28 cellular contexts compared by ENCODE assay signal in genomic region chr3:153063337-153063736, GRCh38.
"Had no signal": no experiment of that assay in that cellular context is flagged by ENCODE, and none has a peak within 500 bp of the region (broad histone marks: within the 10 kb centered on the region; RNA-seq: fewer than 3 reads in every experiment).

No MANE protein-coding gene starts in this region.

- ATAC-seq: natural killer cell; psoas muscle; right cardiac atrium; stimulated activated effector memory CD8-positive, alpha-beta T cell treated with anti-CD3 and anti-CD28 coated beads, Interleukin-12 subunit alpha, Interleukin-12 subunit beta, amount 100 ng/mL, for 72 hours; stimulated activated naive B cell treated with anti-CD40 and anti-IgM and Interleukin-4, amounts not matched to agents 10 μg/mL and 1 μg/mL and 100 μg/mL, for 72 hours had no signal

- H3K9me3 Mint-ChIP-seq: natural killer cell; nephron; neural progenitor cell; stimulated activated effector memory CD8-positive, alpha-beta T cell treated with anti-CD3 and anti-CD28 coated beads, Interleukin-12 subunit alpha, Interleukin-12 subunit beta, amount 100 ng/mL, for 72 hours; stimulated activated naive B cell treated with anti-CD40 and anti-IgM and Interleukin-4, amounts not matched to agents 10 μg/mL and 1 μg/mL and 100 μg/mL, for 72 hours; stimulated activated naive CD8-positive, alpha-beta T cell treated with anti-CD3 and anti-CD28 coated beads, Interleukin-15, Interleukin-2, amounts not matched to agents 100 ng/mL and 50 ng/mL, for 24 hours had no signal

- H3K27me3 ChIP-seq: neural progenitor cell, ovary, sigmoid colon, stomach, thyroid gland, tibial nerve, upper lobe of left lung, vagina had no signal

- H3K4me1 ChIP-seq: neural progenitor cell, parathyroid adenoma, psoas muscle, stomach, thyroid gland, tibial nerve, vagina had no signal

- H3K4me3 Mint-ChIP-seq: natural killer cell; nephron; neural progenitor cell; stimulated activated effector memory CD8-positive, alpha-beta T cell treated with anti-CD3 and anti-CD28 coated beads, Interleukin-12 subunit alpha, Interleukin-12 subunit beta, amount 100 ng/mL, for 72 hours; stimulated activated naive B cell treated with anti-CD40 and anti-IgM and Interleukin-4, amounts not matched to agents 10 μg/mL and 1 μg/mL and 100 μg/mL, for 72 hours; stimulated activated naive CD8-positive, alpha-beta T cell treated with anti-CD3 and anti-CD28 coated beads, Interleukin-15, Interleukin-2, amounts not matched to agents 100 ng/mL and 50 ng/mL, for 24 hours had no signal

- H3K4me3 ChIP-seq: neural progenitor cell, ovary, psoas muscle, sigmoid colon, stomach, thoracic aorta, thyroid gland, tibial nerve, upper lobe of left lung, vagina had no signal

- H3K27ac Mint-ChIP-seq: natural killer cell; nephron; neural progenitor cell; progenitor cell of endocrine pancreas; stimulated activated effector memory CD8-positive, alpha-beta T cell treated with anti-CD3 and anti-CD28 coated beads, Interleukin-12 subunit alpha, Interleukin-12 subunit beta, amount 100 ng/mL, for 72 hours; stimulated activated naive B cell treated with anti-CD40 and anti-IgM and Interleukin-4, amounts not matched to agents 10 μg/mL and 1 μg/mL and 100 μg/mL, for 72 hours; stimulated activated naive CD8-positive, alpha-beta T cell treated with anti-CD3 and anti-CD28 coated beads, Interleukin-15, Interleukin-2, amounts not matched to agents 100 ng/mL and 50 ng/mL, for 24 hours had no signal

- H3K4me1 Mint-ChIP-seq: natural killer cell; nephron; neural progenitor cell; stimulated activated effector memory CD8-positive, alpha-beta T cell treated with anti-CD3 and anti-CD28 coated beads, Interleukin-12 subunit alpha, Interleukin-12 subunit beta, amount 100 ng/mL, for 72 hours had no signal

- H3K79me2 ChIP-seq: parathyroid adenoma had no signal

- FAIRE-seq: small intestine, urothelium cell line had no signal

- H3K9ac ChIP-seq: neural progenitor cell, parathyroid adenoma had no signal

- H3K9me3 ChIP-seq: ovary, psoas muscle, sigmoid colon, stomach, thoracic aorta, thyroid gland, upper lobe of left lung, vagina had no signal

- H3K27ac ChIP-seq: neural progenitor cell, ovary, parathyroid adenoma, psoas muscle, sigmoid colon, stomach, thoracic aorta, thyroid gland, tibial nerve, upper lobe of left lung, vagina had no signal

- H3K36me3 Mint-ChIP-seq: natural killer cell; neural progenitor cell; stimulated activated effector memory CD8-positive, alpha-beta T cell treated with anti-CD3 and anti-CD28 coated beads, Interleukin-12 subunit alpha, Interleukin-12 subunit beta, amount 100 ng/mL, for 72 hours; stimulated activated naive B cell treated with anti-CD40 and anti-IgM and Interleukin-4, amounts not matched to agents 10 μg/mL and 1 μg/mL and 100 μg/mL, for 72 hours had no signal

- DNase-seq: natural killer cell; occipital lobe; ovary; posterior cingulate gyrus; psoas muscle; right cardiac atrium; sigmoid colon; small intestine; stimulated activated CD4-positive, alpha-beta T cell treated with anti-CD3 and anti-CD28 coated beads, Interleukin-15, amount 100 ng/mL, for 24 hours; stimulated activated CD4-positive, alpha-beta T cell treated with anti-CD3 and anti-CD28 coated beads, Interleukin-2, amount 100 ng/mL, for 24 hours; stimulated activated CD4-positive, alpha-beta T cell treated with anti-CD3 and anti-CD28 coated beads, Interleukin-2, amount 100 ng/mL, for 48 hours; stimulated activated CD4-positive, alpha-beta T cell treated with anti-CD3 and anti-CD28 coated beads, Interleukin-4, amount 100 ng/mL, for 24 hours; stimulated activated naive B cell treated with anti-CD40 and anti-IgM and Interleukin-4, amounts not matched to agents 10 μg/mL and 1 μg/mL and 100 μg/mL, for 72 hours; stimulated activated naive CD4-positive, alpha-beta T cell treated with Interleukin-2 at 50 U/mL for 16 hours; stomach; thyroid gland; trophoblast cell; upper lobe of left lung had no signal

- H2AFZ ChIP-seq: neural progenitor cell, parathyroid adenoma had no signal

- H3K27me3 Mint-ChIP-seq: progenitor cell of endocrine pancreas; stimulated activated naive CD8-positive, alpha-beta T cell treated with anti-CD3 and anti-CD28 coated beads, Interleukin-15, Interleukin-2, amounts not matched to agents 100 ng/mL and 50 ng/mL, for 24 hours had no signal

- H3K36me3 ChIP-seq: neural progenitor cell, ovary, sigmoid colon, stomach, thoracic aorta, thyroid gland, tibial nerve, upper lobe of left lung, vagina had no signal

- H3K4me2 ChIP-seq: neural progenitor cell had no signal
